Comparison of ENCODE assay signal across 9 cellular contexts in the genomic region with DNA sequence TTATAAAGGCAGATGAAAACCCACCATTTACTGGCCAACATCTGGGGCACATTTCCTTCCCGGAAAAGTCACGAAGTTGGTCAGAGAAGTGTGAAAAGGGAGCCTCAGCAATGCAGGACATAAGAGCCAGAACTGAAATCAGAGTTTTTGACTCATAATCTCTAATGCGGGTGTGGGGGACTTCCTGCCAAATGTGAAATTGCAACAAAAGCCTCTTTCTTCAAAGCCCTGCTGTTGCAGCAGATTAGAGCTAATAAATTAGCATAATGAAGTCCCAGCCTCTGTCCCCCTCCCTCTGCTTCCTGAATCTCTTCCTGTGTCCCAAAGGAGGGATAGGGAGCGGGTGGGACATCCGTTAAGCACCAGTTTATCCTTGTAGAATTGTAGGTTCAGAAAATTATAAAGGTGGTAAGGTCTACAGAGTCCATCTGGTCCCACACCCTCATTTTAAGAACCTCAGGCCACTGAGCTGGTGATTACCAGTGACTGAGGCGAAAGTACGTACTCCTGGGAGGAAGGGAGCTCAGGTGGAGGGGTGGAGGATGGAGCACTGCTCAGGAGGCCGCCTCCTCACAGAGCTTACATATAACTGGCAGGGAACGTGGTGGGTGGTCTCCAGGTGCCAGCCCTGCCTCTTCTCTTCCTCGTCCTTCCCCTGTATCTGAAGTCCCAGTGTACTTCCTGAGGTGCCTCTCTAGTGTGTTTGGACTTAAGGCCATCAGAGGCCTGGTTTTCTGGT. TPM values are rescaled to one million over a fixed set of nuclear protein-coding genes. Genes with fewer than 3 reads are reported as not detected.
DNase-seq lines count a peak whose midpoint lies in the region; ATAC-seq and FAIRE-seq lines count a peak whose summit lies in the region.
"Had no signal": no experiment of that assay in that cellular context is flagged by ENCODE, and none has a peak within 500 bp of the region (broad histone marks: within the 10 kb centered on the region; RNA-seq: fewer than 3 reads in every experiment).

No MANE protein-coding gene starts in this region.

- FAIRE-seq in GM18507 (lab: Jason Lieb, UNC) = peak; percentile 48

- DNase-seq in GM18507 (ENCODE audit: extremely low spot score, insufficient read length, low read depth) (no peak), dermis blood vessel endothelial cell (peak; percentile 23), sciatic nerve (ENCODE audit: low spot score) (no peak), cerebellar cortex (ENCODE audit: low spot score) (no peak), islet precursor cell (no peak), DMS 273 treated with DMSO at 0.1 percent for 48 hours (lab: John Stamatoyannopoulos, UW) (no peak)
- DNase-seq: mesenchymal stem cell had no signal

- ATAC-seq in HG02870 (IDR thresholded peaks at IDR 0.05; ENCODE audit: unreplicated experiment) (peak; percentile 73), sciatic nerve (peak; percentile 70), HG02623 (IDR thresholded peaks at IDR 0.05; ENCODE audit: unreplicated experiment) (no peak)

- intact Hi-C loops in sciatic nerve (cut with DNase I) = no loop called here

RNA-seq across cellular contexts. Expression of a gene that starts 35.0 kb away (rescaled TPM):
- total RNA-seq in dermis blood vessel endothelial cell (104 and 126 TPM in 2 replicates), sciatic nerve (62.6 TPM)
